11 cellular contexts compared by ENCODE assay signal in the genomic region with DNA sequence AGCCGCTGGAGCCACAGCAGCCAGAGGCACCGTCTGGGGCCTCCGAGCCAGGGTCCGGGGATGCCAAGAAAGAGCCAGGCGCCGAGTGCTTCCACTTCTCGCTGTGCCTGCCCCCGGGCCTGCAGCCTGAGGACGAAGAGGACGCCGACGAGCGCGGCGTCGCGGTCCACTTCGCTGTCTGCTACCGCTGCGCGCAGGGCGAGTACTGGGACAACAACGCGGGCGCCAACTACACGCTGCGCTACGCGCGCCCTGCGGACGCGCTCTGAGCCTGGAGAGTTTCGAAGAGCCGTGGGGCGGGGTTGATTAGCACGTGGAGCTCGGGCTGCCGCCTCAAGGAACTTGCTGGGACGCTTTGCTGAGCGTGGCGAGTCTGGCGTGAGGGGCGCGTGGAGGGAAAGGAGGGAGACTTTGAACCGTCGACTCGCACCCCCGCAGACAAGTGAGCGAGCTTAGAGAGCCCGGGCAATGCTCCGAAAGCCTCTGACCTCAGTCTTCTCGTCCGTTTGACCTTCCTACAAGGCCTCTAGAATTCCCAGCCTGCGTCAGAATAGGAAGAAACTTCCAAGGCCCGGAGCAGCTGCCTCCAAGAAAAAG. TPM values are rescaled to one million over a fixed set of nuclear protein-coding genes. Genes with fewer than 3 reads are reported as not detected.
DNase-seq lines count a peak whose midpoint lies in the region; ATAC-seq and TF ChIP-seq lines count a peak whose summit lies in the region.
"Had no signal": no experiment of that assay in that cellular context is flagged by ENCODE, and none has a peak within 500 bp of the region (broad histone marks: within the 10 kb centered on the region; RNA-seq: fewer than 3 reads in every experiment).

No MANE protein-coding gene starts in this region.

- POLR2A ChIA-PET in HEK293T (lab: Yijun Ruan, JAX), result interaction anchor here (0.7 to 1.3 kb wide), 3 partner anchors 9 to 46 kb away, joined by 3 to 4 read pairs (median 3); no protein-coding TSS in a partner anchor

- no peaks in the 10 kb centered on the region for H3K9me3 Mint-ChIP-seq in stimulated activated memory B cell treated with anti-CD40 and anti-IgM and Interleukin-4, amounts not matched to agents 10 μg/mL and 1 μg/mL and 100 μg/mL, for 72 hours

- H3K9ac ChIP-seq in HUES48 (ENCODE audit: low read depth, low read length) (no peak overlapping the region), liver (ENCODE audit: low read depth in 1 of 2, low read length in 2 of 2) (peak overlapping the region in 1 of 2 donors; percentile 74)

- no peaks in the 10 kb centered on the region for H3K36me3 Mint-ChIP-seq in stimulated activated memory B cell treated with anti-CD40 and anti-IgM and Interleukin-4, amounts not matched to agents 10 μg/mL and 1 μg/mL and 100 μg/mL, for 72 hours

- peaks cover 31% of the 10 kb centered on the region for H3K4me1 Mint-ChIP-seq in stimulated activated memory B cell treated with anti-CD40 and anti-IgM and Interleukin-4, amounts not matched to agents 10 μg/mL and 1 μg/mL and 100 μg/mL, for 72 hours

- CTCF ChIA-PET in HEK293T (lab: Yijun Ruan, JAX), result no interaction called here

- no peak for ATAC-seq in stimulated activated memory B cell treated with anti-CD40 and anti-IgM and Interleukin-4, amounts not matched to agents 10 μg/mL and 1 μg/mL and 100 μg/mL, for 72 hours
- no peak for ATAC-seq in HG03342 (IDR thresholded peaks at IDR 0.05; ENCODE audit: unreplicated experiment)

- no peak overlapping the region for H3K27ac Mint-ChIP-seq in stimulated activated memory B cell treated with anti-CD40 and anti-IgM and Interleukin-4, amounts not matched to agents 10 μg/mL and 1 μg/mL and 100 μg/mL, for 72 hours

- H3K27me3 ChIP-seq in HUES48 (ENCODE audit: control insufficient read depth, insufficient read depth, low read length) (peaks cover 82% of the 10 kb centered on the region), liver (ENCODE audit: control insufficient read depth in 4 of 4, insufficient read depth in 4 of 4, low read length in 3 of 4) (no peaks in the 10 kb centered on the region)

- no peaks in the 10 kb centered on the region for H3K36me3 ChIP-seq in HUES48 (ENCODE audit: control insufficient read depth, insufficient read depth, low read length)
- H3K36me3 ChIP-seq in liver (ENCODE audit: control insufficient read depth in 4 of 4, insufficient read depth in 3 of 4, low read depth in 1 of 4, low read length in 3 of 4), result no peaks in the 10 kb centered on the region

- H3K4me3 Mint-ChIP-seq in stimulated activated memory B cell treated with anti-CD40 and anti-IgM and Interleukin-4, amounts not matched to agents 10 μg/mL and 1 μg/mL and 100 μg/mL, for 72 hours, result peak overlapping the region; percentile 47

- WGBS in liver, result 60% methylated on average over 56 of the region's 56 CpGs

- H3K9me3 ChIP-seq in HUES48 (ENCODE audit: control insufficient read depth, insufficient read depth, low read length), result no peaks in the 10 kb centered on the region
- H3K9me3 ChIP-seq in liver (ENCODE audit: control insufficient read depth in 4 of 4, low read length in 3 of 4), result no peaks in the 10 kb centered on the region

- no peak for TF ChIP-seq RAD21 in liver (IDR thresholded peaks at IDR 0.05)

- DNase-seq in cardiac fibroblast (ENCODE audit: low read depth in 2 of 2), result no peak
- DNase-seq in NCI-H1694 (lab: John Stamatoyannopoulos, UW), result no peak
- no peak for DNase-seq in RKO (ENCODE audit: low spot score)
- no peak for DNase-seq in HEK293T (ENCODE audit: extremely low spot score)
- DNase-seq: GOT3, SIG-M5 had no signal

- H3K4me3 ChIP-seq in HUES48 (ENCODE audit: low read depth, low read length) (peak overlapping the region; percentile 63; the same call in 1 of the 2 replicates), cardiac fibroblast (replicated peaks in 1 of 2; ENCODE audit: low read depth in 2 of 2, low read length in 2 of 2) (peak overlapping the region; percentile 13 to 47), liver (ENCODE audit: low read depth in 1 of 3, low read length in 3 of 3) (peak overlapping the region in 2 of 3 donors; percentile 56 to 71)

- no peak overlapping the region for H3K27ac ChIP-seq in HUES48 (ENCODE audit: low read depth, low read length)
- H3K27ac ChIP-seq in liver (ENCODE audit: low read depth in 1 of 2, low read length in 2 of 2), result no peak overlapping the region
- H3K27ac ChIP-seq: epithelial cell of prostate had no signal

- peaks cover 57% of the 10 kb centered on the region for H3K27me3 Mint-ChIP-seq in stimulated activated memory B cell treated with anti-CD40 and anti-IgM and Interleukin-4, amounts not matched to agents 10 μg/mL and 1 μg/mL and 100 μg/mL, for 72 hours

- peaks cover 5% of the 10 kb centered on the region; the same call in 1 of the 2 replicates for H3K4me1 ChIP-seq in HUES48 (ENCODE audit: control insufficient read depth, insufficient read depth, low read length)
- H3K4me1 ChIP-seq in liver (ENCODE audit: control insufficient read depth in 4 of 4, insufficient read depth in 4 of 4, low read length in 3 of 4), result peaks cover 0 to 14% (median 13%) of the 10 kb centered on the region in 4 donors

- no peak for TF ChIP-seq CTCF in cardiac fibroblast (IDR thresholded peaks at IDR 0.05; ENCODE audit: low read depth, low read length)
- TF ChIP-seq CTCF in liver (IDR thresholded peaks at IDR 0.05; ENCODE audit: low read depth, low read length, missing input control), result no peak

TF ChIP-seq in liver, 16 proteins besides CTCF, POLR2A, EP300 and RAD21:
- no peak for TF ChIP-seq JUND (IDR thresholded peaks at IDR 0.05)
- TF ChIP-seq HNF4G (IDR thresholded peaks at IDR 0.05), result no peak
- TF ChIP-seq YY1 (IDR thresholded peaks at IDR 0.05), result no peak
- no peak for TF ChIP-seq HNF4A (conservative IDR thresholded peaks at IDR 0.05)

TF ChIP-seq in HEK293T, 16 proteins besides CTCF, POLR2A, EP300 and RAD21:
- TF ChIP-seq HDGF (IDR thresholded peaks at IDR 0.05; ENCODE audit: borderline replicate concordance) (no peak), ELF4 (IDR thresholded peaks at IDR 0.05) (no peak), FOXM1 (IDR thresholded peaks at IDR 0.05; ENCODE audit: borderline replicate concordance) (no peak), LEF1 (IDR thresholded peaks at IDR 0.05; ENCODE audit: borderline replicate concordance) (no peak), ZNF384 (IDR thresholded peaks at IDR 0.05) (no peak), TARDBP (IDR thresholded peaks at IDR 0.05) (no peak), FOXK2 (IDR thresholded peaks at IDR 0.05) (no peak), FOXA1 (IDR thresholded peaks at IDR 0.05) (no peak), SUZ12 (IDR thresholded peaks at IDR 0.05) (no peak), CTBP1 (IDR thresholded peaks at IDR 0.05; ENCODE audit: borderline replicate concordance) (no peak), SP1 (IDR thresholded peaks at IDR 0.05) (no peak), BHLHE40 (IDR thresholded peaks at IDR 0.05; ENCODE audit: borderline replicate concordance) (no peak), ARNT (IDR thresholded peaks at IDR 0.05) (no peak), L3MBTL2 (conservative IDR thresholded peaks at IDR 0.05) (no peak), NFRKB (IDR thresholded peaks at IDR 0.05) (no peak)
- TF ChIP-seq, protein P1, sequence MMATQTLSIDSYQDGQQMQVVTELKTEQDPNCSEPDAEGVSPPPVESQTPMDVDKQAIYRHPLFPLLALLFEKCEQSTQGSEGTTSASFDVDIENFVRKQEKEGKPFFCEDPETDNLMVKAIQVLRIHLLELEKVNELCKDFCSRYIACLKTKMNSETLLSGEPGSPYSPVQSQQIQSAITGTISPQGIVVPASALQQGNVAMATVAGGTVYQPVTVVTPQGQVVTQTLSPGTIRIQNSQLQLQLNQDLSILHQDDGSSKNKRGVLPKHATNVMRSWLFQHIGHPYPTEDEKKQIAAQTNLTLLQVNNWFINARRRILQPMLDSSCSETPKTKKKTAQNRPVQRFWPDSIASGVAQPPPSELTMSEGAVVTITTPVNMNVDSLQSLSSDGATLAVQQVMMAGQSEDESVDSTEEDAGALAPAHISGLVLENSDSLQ (IDR thresholded peaks at IDR 0.05), result no peak

RNA-seq across cellular contexts. Expression of a gene that starts 1.3 kb away (rescaled TPM):
- total RNA-seq in liver, result 1 to 10 TPM in 1 of 2 donors, under 1 TPM in 1; 0.33 to 3.0 TPM
- polyA plus RNA-seq in liver, result under 1 TPM; 0.25 to 0.61 TPM
